26 cellular contexts compared by ENCODE assay signal in the genomic region with DNA sequence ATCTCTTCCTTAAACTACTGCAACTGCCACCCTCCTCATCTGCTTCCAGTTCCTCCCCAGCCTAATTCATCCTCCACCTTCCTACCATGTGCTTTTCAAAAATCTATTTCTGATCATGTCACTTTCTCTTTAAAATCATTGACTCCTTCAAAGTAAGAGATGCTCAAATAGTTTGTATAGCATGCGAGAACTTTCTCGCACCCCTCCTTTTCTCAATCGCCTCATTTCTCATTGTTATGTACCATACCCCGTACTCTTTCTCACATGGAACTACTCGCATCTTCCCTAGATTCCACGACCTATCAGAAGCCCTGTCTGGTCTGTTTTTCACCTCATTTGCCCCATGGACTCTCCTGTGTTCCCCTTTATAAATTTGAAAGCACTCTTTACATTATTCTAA.
DNase-seq lines count a peak whose midpoint lies in the region; ATAC-seq and TF ChIP-seq lines count a peak whose summit lies in the region.
"Had no signal": no experiment of that assay in that cellular context is flagged by ENCODE, and none has a peak within 500 bp of the region (broad histone marks: within the 10 kb centered on the region; RNA-seq: fewer than 3 reads in every experiment).

No MANE protein-coding gene starts in this region.

- no peak for DNase-seq in activated naive CD4-positive, alpha-beta T cell treated with anti-CD3 and anti-CD28 coated beads, Interleukin-2, amount 50 U/mL, for 72 hours (ENCODE audit: low spot score in 2 of 2)
- DNase-seq in naive B cell, result no peak
- no peak for DNase-seq in hypothalamus (lab: John Stamatoyannopoulos, UW)
- no peak for DNase-seq in upper lobe of left lung
- DNase-seq in activated CD8-positive, alpha-beta memory T cell treated with anti-CD3 and anti-CD28 coated beads, Interleukin-2, amount 50 U/mL, for 48 hours, result no peak
- DNase-seq: activated CD4-positive, alpha-beta T cell treated with anti-CD3 and anti-CD28 coated beads for 36 hours; activated effector memory CD4-positive, alpha-beta T cell treated with Interleukin-2 at 50 U/mL for 16 hours; Calu3; endodermal cell; glutamatergic neuron; GOT3; MG63; NCI-H1436; NCI-H526; right lobe of liver; SK-N-SH; stimulated activated CD4-positive, alpha-beta T cell treated with anti-CD3 and anti-CD28 coated beads, Interleukin-15, amount 100 ng/mL, for 24 hours had no signal

- TF ChIP-seq EP300 in upper lobe of left lung (IDR thresholded peaks at IDR 0.05), result no peak

- no peak for TF ChIP-seq CTCF in upper lobe of left lung (IDR thresholded peaks at IDR 0.05)

- H3K9me3 ChIP-seq in upper lobe of left lung, result no peaks in the 10 kb centered on the region
- H3K9me3 ChIP-seq: MG63, right lobe of liver, SK-N-SH, vagina had no signal

- H3K4me1 Mint-ChIP-seq in activated naive CD4-positive, alpha-beta T cell treated with anti-CD3 and anti-CD28 coated beads, Interleukin-2, amount 50 U/mL, for 24 hours, result peaks cover 10% of the 10 kb centered on the region
- peaks cover 0 to 6% (median 2%) of the 10 kb centered on the region in 3 donors for H3K4me1 Mint-ChIP-seq in naive B cell
- H3K4me1 Mint-ChIP-seq: endodermal cell, mesothelial cell of epicardium, nephron had no signal

- H3K27ac Mint-ChIP-seq in activated naive CD4-positive, alpha-beta T cell treated with anti-CD3 and anti-CD28 coated beads, Interleukin-2, amount 50 U/mL, for 24 hours, result peak overlapping the region; percentile 69
- H3K27ac Mint-ChIP-seq in activated naive CD4-positive, alpha-beta T cell treated with anti-CD3 and anti-CD28 coated beads, Interleukin-2, amount 50 U/mL, for 72 hours, result no peak overlapping the region
- H3K27ac Mint-ChIP-seq in naive B cell, result peak overlapping the region in 5 of 6 donors; percentile 3 to 37 (median 24)
- H3K27ac Mint-ChIP-seq: activated CD4-positive, alpha-beta T cell treated with anti-CD3 and anti-CD28 coated beads for 36 hours; endodermal cell; mesothelial cell of epicardium had no signal

- no peaks in the 10 kb centered on the region for H3K27me3 ChIP-seq in upper lobe of left lung
- H3K27me3 ChIP-seq: MG63, right lobe of liver, vagina had no signal

- no peaks in the 10 kb centered on the region for H3K36me3 Mint-ChIP-seq in activated naive CD4-positive, alpha-beta T cell treated with anti-CD3 and anti-CD28 coated beads, Interleukin-2, amount 50 U/mL, for 24 hours
- no peaks in the 10 kb centered on the region for H3K36me3 Mint-ChIP-seq in activated naive CD4-positive, alpha-beta T cell treated with anti-CD3 and anti-CD28 coated beads, Interleukin-2, amount 50 U/mL, for 72 hours
- H3K36me3 Mint-ChIP-seq in naive B cell, result no peaks in the 10 kb centered on the region
- H3K36me3 Mint-ChIP-seq: mesothelial cell of epicardium had no signal

- H3K4me3 Mint-ChIP-seq in activated naive CD4-positive, alpha-beta T cell treated with anti-CD3 and anti-CD28 coated beads, Interleukin-2, amount 50 U/mL, for 24 hours, result no peak overlapping the region
- peak overlapping the region in 1 of 8 donors; percentile 2 for H3K4me3 Mint-ChIP-seq in naive B cell
- H3K4me3 Mint-ChIP-seq: activated CD4-positive, alpha-beta T cell treated with anti-CD3 and anti-CD28 coated beads for 36 hours; endodermal cell; mesothelial cell of epicardium; nephron had no signal

- no peaks in the 10 kb centered on the region for H3K4me1 ChIP-seq in upper lobe of left lung
- H3K4me1 ChIP-seq: parathyroid adenoma, right lobe of liver, vagina had no signal

- no peak overlapping the region for H3K4me3 ChIP-seq in upper lobe of left lung
- H3K4me3 ChIP-seq: coronary artery, MG63, right lobe of liver, vagina had no signal

- no peaks in the 10 kb centered on the region for H3K9me3 Mint-ChIP-seq in activated naive CD4-positive, alpha-beta T cell treated with anti-CD3 and anti-CD28 coated beads, Interleukin-2, amount 50 U/mL, for 24 hours
- no peaks in the 10 kb centered on the region for H3K9me3 Mint-ChIP-seq in activated naive CD4-positive, alpha-beta T cell treated with anti-CD3 and anti-CD28 coated beads, Interleukin-2, amount 50 U/mL, for 72 hours
- no peaks in the 10 kb centered on the region for H3K9me3 Mint-ChIP-seq in naive B cell
- H3K9me3 Mint-ChIP-seq: endodermal cell, mesothelial cell of epicardium, nephron had no signal

- no peak overlapping the region for H3K27ac ChIP-seq in upper lobe of left lung
- H3K27ac ChIP-seq: coronary artery, parathyroid adenoma, right lobe of liver, RWPE1, vagina had no signal

- no peaks in the 10 kb centered on the region for H3K27me3 Mint-ChIP-seq in activated naive CD4-positive, alpha-beta T cell treated with anti-CD3 and anti-CD28 coated beads, Interleukin-2, amount 50 U/mL, for 24 hours
- H3K27me3 Mint-ChIP-seq in naive B cell, result no peaks in the 10 kb centered on the region
- H3K27me3 Mint-ChIP-seq: activated CD4-positive, alpha-beta T cell treated with anti-CD3 and anti-CD28 coated beads for 36 hours had no signal

- WGBS in upper lobe of left lung, 2 donors, result 85 to 93% methylated on average over 6 of the region's 6 CpGs

- H3K36me3 ChIP-seq in upper lobe of left lung, result no peaks in the 10 kb centered on the region
- H3K36me3 ChIP-seq: MG63, right lobe of liver, vagina had no signal

- ATAC-seq in activated naive CD4-positive, alpha-beta T cell treated with anti-CD3 and anti-CD28 coated beads, Interleukin-2, amount 50 U/mL, for 72 hours, result no peak
- ATAC-seq in GM21360 (IDR thresholded peaks at IDR 0.05; ENCODE audit: unreplicated experiment), result peak; percentile 45
- peak; percentile 51 for ATAC-seq in HG03196 (IDR thresholded peaks at IDR 0.05; ENCODE audit: unreplicated experiment)
- ATAC-seq in naive B cell (ENCODE audit: low read depth in 2 of 2), result no peak
- no peak for ATAC-seq in upper lobe of left lung (ENCODE audit: low FRiP score in 2 of 2)
- ATAC-seq: activated CD4-positive, alpha-beta T cell treated with anti-CD3 and anti-CD28 coated beads for 36 hours; right lobe of liver had no signal

- no peak for TF ChIP-seq POLR2A in upper lobe of left lung (IDR thresholded peaks at IDR 0.05)

Comparison
In these comparisons a context has a peak if more than half of its experiments do, and no peak if none do; other contexts are left out.
1. H3K27ac Mint-ChIP-seq: peak in activated naive CD4-positive, alpha-beta T cell treated with anti-CD3 and anti-CD28 coated beads, Interleukin-2, amount 50 U/mL, for 24 hours (single experiment) and naive B cell (5 of 6); none in activated naive CD4-positive, alpha-beta T cell treated with anti-CD3 and anti-CD28 coated beads, Interleukin-2, amount 50 U/mL, for 72 hours (0 of 2).
2. ATAC-seq: peak in GM21360 (single experiment) and HG03196 (single experiment); none in activated naive CD4-positive, alpha-beta T cell treated with anti-CD3 and anti-CD28 coated beads, Interleukin-2, amount 50 U/mL, for 72 hours (0 of 2), naive B cell (0 of 2) and upper lobe of left lung (0 of 2).